Comparison of ENCODE assay signal across 2 cellular contexts in the genomic region with DNA sequence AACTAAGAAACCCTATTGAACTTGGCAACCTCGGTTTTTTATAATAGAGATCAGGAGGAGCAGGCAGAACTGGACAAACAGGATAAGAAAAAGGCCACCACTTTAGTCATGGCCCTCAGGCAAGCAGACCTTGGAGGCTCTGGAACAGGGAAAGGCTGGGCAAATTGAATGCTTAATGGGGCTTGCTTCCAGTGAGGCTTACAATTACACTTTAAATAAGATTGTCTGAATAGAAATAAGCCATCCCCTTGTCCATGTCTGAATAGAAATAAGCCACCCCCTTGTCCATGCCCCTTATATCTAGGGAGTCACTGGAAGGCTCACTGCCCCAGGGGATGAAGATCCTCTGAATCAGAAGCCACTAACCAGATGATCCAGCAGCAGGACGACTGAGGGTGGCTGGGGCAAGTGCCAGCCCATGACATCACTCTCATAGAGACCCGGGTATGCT.
TF ChIP-seq lines count a peak whose summit lies in the region.

No MANE protein-coding gene starts in this region.

TF ChIP-seq in A549, 52 proteins besides CTCF, POLR2A, EP300 and RAD21:
- TF ChIP-seq EHF (CRISPR knock-in tag; IDR thresholded peaks at IDR 0.05) (no peak), CBX2 (IDR thresholded peaks at IDR 0.05; ENCODE audit: borderline replicate concordance, low read depth) (no peak), RNF2 (IDR thresholded peaks at IDR 0.05; ENCODE audit: borderline replicate concordance, low read depth) (no peak), USF2 (IDR thresholded peaks at IDR 0.05) (no peak), HOXB5 (CRISPR knock-in tag; IDR thresholded peaks at IDR 0.05) (no peak), NR3C1 (IDR thresholded peaks at IDR 0.05) (no peak), ESRRA (IDR thresholded peaks at IDR 0.05; ENCODE audit: borderline replicate concordance, low read length) (no peak), CEBPB (IDR thresholded peaks at IDR 0.05) (no peak), HDAC2 (IDR thresholded peaks at IDR 0.05) (no peak), TFCP2L1 (CRISPR knock-in tag; IDR thresholded peaks at IDR 0.05) (no peak), NFE2L2 (conservative IDR thresholded peaks at IDR 0.05; ENCODE audit: low read length) (no peak)
- TF ChIP-seq, protein P1, sequence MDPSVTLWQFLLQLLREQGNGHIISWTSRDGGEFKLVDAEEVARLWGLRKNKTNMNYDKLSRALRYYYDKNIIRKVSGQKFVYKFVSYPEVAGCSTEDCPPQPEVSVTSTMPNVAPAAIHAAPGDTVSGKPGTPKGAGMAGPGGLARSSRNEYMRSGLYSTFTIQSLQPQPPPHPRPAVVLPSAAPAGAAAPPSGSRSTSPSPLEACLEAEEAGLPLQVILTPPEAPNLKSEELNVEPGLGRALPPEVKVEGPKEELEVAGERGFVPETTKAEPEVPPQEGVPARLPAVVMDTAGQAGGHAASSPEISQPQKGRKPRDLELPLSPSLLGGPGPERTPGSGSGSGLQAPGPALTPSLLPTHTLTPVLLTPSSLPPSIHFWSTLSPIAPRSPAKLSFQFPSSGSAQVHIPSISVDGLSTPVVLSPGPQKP (IDR thresholded peaks at IDR 0.05; ENCODE audit: low read depth, low read length): no peak

TF ChIP-seq in IMR-90, 13 proteins besides CTCF, POLR2A, EP300 and RAD21:
- TF ChIP-seq USF2 (IDR thresholded peaks at IDR 0.05; ENCODE audit: low read depth, low read length) (no peak), RCOR1 (IDR thresholded peaks at IDR 0.05; ENCODE audit: insufficient replicate concordance, low read length) (no peak), CEBPB (IDR thresholded peaks at IDR 0.05; ENCODE audit: low read depth, low read length) (no peak), CHD1 (IDR thresholded peaks at IDR 0.05; ENCODE audit: low read depth, low read length) (no peak)
